ENCODE assay signal across 1 cellular context in the genomic region with DNA sequence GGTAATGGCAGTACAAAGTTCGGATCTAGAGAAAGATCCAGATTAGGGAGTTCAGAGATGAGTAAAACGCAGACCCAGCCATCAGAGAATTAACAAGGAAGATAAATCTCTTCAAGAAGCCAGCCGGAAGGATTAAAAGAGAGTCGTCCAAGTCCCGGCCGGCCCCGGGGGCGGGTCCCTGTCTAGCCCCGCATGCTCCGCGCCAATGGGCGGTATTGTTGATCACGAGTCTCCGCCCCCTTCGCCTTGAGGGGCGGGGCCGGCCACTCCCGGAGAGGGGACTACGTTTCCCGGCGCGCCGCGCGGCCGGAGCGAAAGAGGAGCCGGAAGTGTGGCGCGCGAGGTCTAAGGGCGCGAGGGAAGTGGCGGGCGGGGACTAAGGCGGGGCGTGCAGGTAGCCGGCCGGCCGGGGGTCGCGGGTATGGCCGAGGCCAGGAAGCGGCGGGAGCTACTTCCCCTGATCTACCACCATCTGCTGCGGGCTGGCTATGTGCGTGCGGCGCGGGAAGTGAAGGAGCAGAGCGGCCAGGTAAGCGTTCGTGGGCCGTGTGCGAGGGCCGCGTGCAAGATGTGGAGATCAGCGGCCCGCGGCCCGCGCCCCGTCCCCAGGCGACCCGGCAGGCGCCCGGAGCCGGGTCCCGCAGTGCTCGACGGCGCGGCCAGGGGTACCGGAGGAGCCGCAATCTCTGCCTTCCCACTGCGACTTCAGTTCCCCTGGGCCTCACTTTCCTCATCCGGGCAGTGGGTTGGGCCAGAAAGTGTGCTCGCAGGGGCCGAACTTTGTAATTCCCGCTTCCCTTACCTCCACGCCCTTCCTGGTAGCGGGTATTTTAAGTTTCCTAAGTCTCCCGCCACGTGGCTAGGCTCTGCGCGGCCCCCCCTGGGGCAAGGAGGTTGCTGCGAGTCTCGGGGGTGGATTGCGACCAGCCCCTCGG.
A peak's percentile ranks its signal among the peaks of the same experiment; 100 is the strongest.
TF ChIP-seq lines count a peak whose summit lies in the region.

A gene with protein sequence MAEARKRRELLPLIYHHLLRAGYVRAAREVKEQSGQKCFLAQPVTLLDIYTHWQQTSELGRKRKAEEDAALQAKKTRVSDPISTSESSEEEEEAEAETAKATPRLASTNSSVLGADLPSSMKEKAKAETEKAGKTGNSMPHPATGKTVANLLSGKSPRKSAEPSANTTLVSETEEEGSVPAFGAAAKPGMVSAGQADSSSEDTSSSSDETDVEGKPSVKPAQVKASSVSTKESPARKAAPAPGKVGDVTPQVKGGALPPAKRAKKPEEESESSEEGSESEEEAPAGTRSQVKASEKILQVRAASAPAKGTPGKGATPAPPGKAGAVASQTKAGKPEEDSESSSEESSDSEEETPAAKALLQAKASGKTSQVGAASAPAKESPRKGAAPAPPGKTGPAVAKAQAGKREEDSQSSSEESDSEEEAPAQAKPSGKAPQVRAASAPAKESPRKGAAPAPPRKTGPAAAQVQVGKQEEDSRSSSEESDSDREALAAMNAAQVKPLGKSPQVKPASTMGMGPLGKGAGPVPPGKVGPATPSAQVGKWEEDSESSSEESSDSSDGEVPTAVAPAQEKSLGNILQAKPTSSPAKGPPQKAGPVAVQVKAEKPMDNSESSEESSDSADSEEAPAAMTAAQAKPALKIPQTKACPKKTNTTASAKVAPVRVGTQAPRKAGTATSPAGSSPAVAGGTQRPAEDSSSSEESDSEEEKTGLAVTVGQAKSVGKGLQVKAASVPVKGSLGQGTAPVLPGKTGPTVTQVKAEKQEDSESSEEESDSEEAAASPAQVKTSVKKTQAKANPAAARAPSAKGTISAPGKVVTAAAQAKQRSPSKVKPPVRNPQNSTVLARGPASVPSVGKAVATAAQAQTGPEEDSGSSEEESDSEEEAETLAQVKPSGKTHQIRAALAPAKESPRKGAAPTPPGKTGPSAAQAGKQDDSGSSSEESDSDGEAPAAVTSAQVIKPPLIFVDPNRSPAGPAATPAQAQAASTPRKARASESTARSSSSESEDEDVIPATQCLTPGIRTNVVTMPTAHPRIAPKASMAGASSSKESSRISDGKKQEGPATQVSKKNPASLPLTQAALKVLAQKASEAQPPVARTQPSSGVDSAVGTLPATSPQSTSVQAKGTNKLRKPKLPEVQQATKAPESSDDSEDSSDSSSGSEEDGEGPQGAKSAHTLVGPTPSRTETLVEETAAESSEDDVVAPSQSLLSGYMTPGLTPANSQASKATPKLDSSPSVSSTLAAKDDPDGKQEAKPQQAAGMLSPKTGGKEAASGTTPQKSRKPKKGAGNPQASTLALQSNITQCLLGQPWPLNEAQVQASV (N-terminal part only) (plus strand): TSS at position 372 of the 935 bp plus-strand sequence. CDS start 50 bp downstream, at position 422.

TF ChIP-seq in GM12878, 131 proteins besides CTCF, POLR2A, EP300 and RAD21 (continued from another document):
- TF ChIP-seq, protein P1, sequence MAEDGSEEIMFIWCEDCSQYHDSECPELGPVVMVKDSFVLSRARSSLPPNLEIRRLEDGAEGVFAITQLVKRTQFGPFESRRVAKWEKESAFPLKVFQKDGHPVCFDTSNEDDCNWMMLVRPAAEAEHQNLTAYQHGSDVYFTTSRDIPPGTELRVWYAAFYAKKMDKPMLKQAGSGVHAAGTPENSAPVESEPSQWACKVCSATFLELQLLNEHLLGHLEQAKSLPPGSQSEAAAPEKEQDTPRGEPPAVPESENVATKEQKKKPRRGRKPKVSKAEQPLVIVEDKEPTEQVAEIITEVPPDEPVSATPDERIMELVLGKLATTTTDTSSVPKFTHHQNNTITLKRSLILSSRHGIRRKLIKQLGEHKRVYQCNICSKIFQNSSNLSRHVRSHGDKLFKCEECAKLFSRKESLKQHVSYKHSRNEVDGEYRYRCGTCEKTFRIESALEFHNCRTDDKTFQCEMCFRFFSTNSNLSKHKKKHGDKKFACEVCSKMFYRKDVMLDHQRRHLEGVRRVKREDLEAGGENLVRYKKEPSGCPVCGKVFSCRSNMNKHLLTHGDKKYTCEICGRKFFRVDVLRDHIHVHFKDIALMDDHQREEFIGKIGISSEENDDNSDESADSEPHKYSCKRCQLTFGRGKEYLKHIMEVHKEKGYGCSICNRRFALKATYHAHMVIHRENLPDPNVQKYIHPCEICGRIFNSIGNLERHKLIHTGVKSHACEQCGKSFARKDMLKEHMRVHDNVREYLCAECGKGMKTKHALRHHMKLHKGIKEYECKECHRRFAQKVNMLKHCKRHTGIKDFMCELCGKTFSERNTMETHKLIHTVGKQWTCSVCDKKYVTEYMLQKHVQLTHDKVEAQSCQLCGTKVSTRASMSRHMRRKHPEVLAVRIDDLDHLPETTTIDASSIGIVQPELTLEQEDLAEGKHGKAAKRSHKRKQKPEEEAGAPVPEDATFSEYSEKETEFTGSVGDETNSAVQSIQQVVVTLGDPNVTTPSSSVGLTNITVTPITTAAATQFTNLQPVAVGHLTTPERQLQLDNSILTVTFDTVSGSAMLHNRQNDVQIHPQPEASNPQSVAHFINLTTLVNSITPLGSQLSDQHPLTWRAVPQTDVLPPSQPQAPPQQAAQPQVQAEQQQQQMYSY (CRISPR knock-in tag; IDR thresholded peaks at IDR 0.05) = no peak
- TF ChIP-seq SPI1 (IDR thresholded peaks at IDR 0.05; ENCODE audit: borderline replicate concordance, insufficient read depth, low read depth, low read length) (peak; percentile 51; the same call in 1 of the 2 replicates), ZNF384 (IDR thresholded peaks at IDR 0.05; ENCODE audit: borderline replicate concordance, low read depth, low read length) (no peak)
